Comparison of ENCODE assay signal across 15 cellular contexts in the genomic region with DNA sequence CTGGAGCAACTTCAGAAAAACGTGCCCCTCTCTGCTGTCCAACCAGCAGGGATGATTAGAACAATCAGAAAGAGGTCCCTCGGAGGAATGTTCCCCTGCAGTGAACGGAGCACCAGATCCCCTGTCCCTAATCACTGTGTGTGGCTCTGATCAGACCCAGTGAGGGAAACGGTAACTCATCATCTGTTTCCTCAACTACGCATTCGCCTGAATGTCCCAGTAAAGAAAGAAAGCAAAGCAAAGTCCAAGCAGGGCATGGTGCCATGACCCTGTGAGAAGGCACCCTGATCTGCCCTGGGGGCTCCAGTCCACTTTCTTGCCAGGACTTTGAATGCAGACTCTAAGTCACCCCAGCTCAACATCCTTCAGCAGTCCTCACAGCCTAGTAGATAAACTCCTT.
A peak's percentile ranks its signal among the peaks of the same experiment; 100 is the strongest.
DNase-seq lines count a peak whose midpoint lies in the region; ATAC-seq, FAIRE-seq and TF ChIP-seq lines count a peak whose summit lies in the region.
"Had no signal": no experiment of that assay in that cellular context is flagged by ENCODE, and none has a peak within 500 bp of the region (broad histone marks: within the 10 kb centered on the region; RNA-seq: fewer than 3 reads in every experiment).

No MANE protein-coding gene starts in this region.

- no peaks in the 10 kb centered on the region for H3K79me2 ChIP-seq in astrocyte (ENCODE audit: insufficient read depth, low read length)

- no peak for TF ChIP-seq CTCF in astrocyte (IDR thresholded peaks at IDR 0.05; ENCODE audit: insufficient read depth, low read depth, low read length)

- no peaks in the 10 kb centered on the region for H3K36me3 Mint-ChIP-seq in astrocyte (ENCODE audit: low read depth, unreplicated experiment)
- no peaks in the 10 kb centered on the region for H3K36me3 Mint-ChIP-seq in stimulated activated memory B cell treated with anti-CD40 and anti-IgM and Interleukin-4, amounts not matched to agents 10 μg/mL and 1 μg/mL and 100 μg/mL, for 72 hours
- H3K36me3 Mint-ChIP-seq: activated naive CD8-positive, alpha-beta T cell treated with anti-CD3 and anti-CD28 coated beads, Interleukin-2, amount 10 ng/mL, durations not matched to agents 7 days and 5 days; CD8-positive, alpha-beta T cell; natural killer cell had no signal

- ATAC-seq in left ventricle myocardium superior (peak; percentile 6), GM19452 (IDR thresholded peaks at IDR 0.05; ENCODE audit: unreplicated experiment) (no peak), HG03139 (IDR thresholded peaks at IDR 0.05; ENCODE audit: unreplicated experiment) (no peak)
- no peak for ATAC-seq in stimulated activated memory B cell treated with anti-CD40 and anti-IgM and Interleukin-4, amounts not matched to agents 10 μg/mL and 1 μg/mL and 100 μg/mL, for 72 hours
- ATAC-seq: activated CD4-positive, alpha-beta T cell treated with anti-CD3 and anti-CD28 coated beads for 36 hours; CD8-positive, alpha-beta T cell; natural killer cell had no signal

- peaks cover 11% of the 10 kb centered on the region for H3K27me3 Mint-ChIP-seq in astrocyte (ENCODE audit: low read depth, unreplicated experiment)
- H3K27me3 Mint-ChIP-seq in stimulated activated memory B cell treated with anti-CD40 and anti-IgM and Interleukin-4, amounts not matched to agents 10 μg/mL and 1 μg/mL and 100 μg/mL, for 72 hours, result peaks cover 60% of the 10 kb centered on the region

- intact Hi-C loops in left ventricle myocardium superior (cut with micrococcal nuclease), result no loop called here

- H3K4me1 ChIP-seq in astrocyte (ENCODE audit: insufficient read depth, low read length), result no peaks in the 10 kb centered on the region
- H3K4me1 ChIP-seq in rectal smooth muscle tissue (ENCODE audit: control insufficient read depth, insufficient read depth, low read length), result peaks cover 3% of the 10 kb centered on the region

- H3K4me1 Mint-ChIP-seq in astrocyte (ENCODE audit: low read depth, unreplicated experiment), result peaks cover 8% of the 10 kb centered on the region
- H3K4me1 Mint-ChIP-seq in stimulated activated memory B cell treated with anti-CD40 and anti-IgM and Interleukin-4, amounts not matched to agents 10 μg/mL and 1 μg/mL and 100 μg/mL, for 72 hours, result no peaks in the 10 kb centered on the region
- H3K4me1 Mint-ChIP-seq: natural killer cell had no signal

- H3K4me3 ChIP-seq in astrocyte (ENCODE audit: insufficient read depth, low read depth, low read length), result no peak overlapping the region
- H3K4me3 ChIP-seq in rectal smooth muscle tissue (ENCODE audit: low read length), result peak overlapping the region; percentile 51
- H3K4me3 ChIP-seq: MG63 had no signal

- no peak overlapping the region for H3K4me2 ChIP-seq in astrocyte (ENCODE audit: low read length)

- H3K27ac ChIP-seq in astrocyte (ENCODE audit: low read depth, low read length), result no peak overlapping the region
- H3K27ac ChIP-seq in rectal smooth muscle tissue (ENCODE audit: low read depth, low read length), result peak overlapping the region; percentile 35

- H3K36me3 ChIP-seq in astrocyte (ENCODE audit: insufficient read depth, low read length), result no peaks in the 10 kb centered on the region
- H3K36me3 ChIP-seq in rectal smooth muscle tissue (ENCODE audit: control insufficient read depth, insufficient read depth, low read length), result no peaks in the 10 kb centered on the region
- H3K36me3 ChIP-seq: MG63 had no signal

- H3K27me3 ChIP-seq in astrocyte (ENCODE audit: insufficient read depth, low read length), result no peaks in the 10 kb centered on the region
- H3K27me3 ChIP-seq in rectal smooth muscle tissue (ENCODE audit: control insufficient read depth, insufficient read depth, low read length), result no peaks in the 10 kb centered on the region

- no peaks in the 10 kb centered on the region for H4K20me1 ChIP-seq in astrocyte (ENCODE audit: insufficient read depth, low read length)

- no peaks in the 10 kb centered on the region for H3K9me3 ChIP-seq in astrocyte (ENCODE audit: insufficient read depth, low read depth, low read length)
- H3K9me3 ChIP-seq: MG63 had no signal

- H2AFZ ChIP-seq in astrocyte (ENCODE audit: low read depth, low read length), result peak overlapping the region; percentile 55

- no peaks in the 10 kb centered on the region for H3K9me3 Mint-ChIP-seq in astrocyte (ENCODE audit: unreplicated experiment)
- no peaks in the 10 kb centered on the region for H3K9me3 Mint-ChIP-seq in stimulated activated memory B cell treated with anti-CD40 and anti-IgM and Interleukin-4, amounts not matched to agents 10 μg/mL and 1 μg/mL and 100 μg/mL, for 72 hours
- H3K9me3 Mint-ChIP-seq: activated naive CD8-positive, alpha-beta T cell treated with anti-CD3 and anti-CD28 coated beads, Interleukin-2, amount 10 ng/mL, durations not matched to agents 7 days and 5 days; activated T-cell treated with anti-CD3 and anti-CD28 coated beads, Interleukin-2, amount 50 U/mL, for 24 hours; CD8-positive, alpha-beta T cell; natural killer cell had no signal

- DNase-seq in astrocyte (ENCODE audit: low read depth), result no peak
- no peak for DNase-seq in left ventricle myocardium superior
- no peak for DNase-seq in NCI-H1092 (lab: John Stamatoyannopoulos, UW)
- DNase-seq: activated CD4-positive, alpha-beta T cell treated with anti-CD3 and anti-CD28 coated beads for 36 hours; activated naive CD8-positive, alpha-beta T cell treated with anti-CD3 and anti-CD28 coated beads, Interleukin-2, amount 10 ng/mL, durations not matched to agents 7 days and 5 days; activated T-cell treated with anti-CD3 and anti-CD28 coated beads, Interleukin-2, amount 50 U/mL, for 24 hours; CD8-positive, alpha-beta T cell; natural killer cell; NCI-H2029 had no signal

- no peak overlapping the region for H3K9ac ChIP-seq in astrocyte (ENCODE audit: low read length)
- H3K9ac ChIP-seq in rectal smooth muscle tissue (ENCODE audit: low read length), result no peak overlapping the region

- H3K27ac Mint-ChIP-seq in astrocyte (ENCODE audit: unreplicated experiment), result no peak overlapping the region
- no peak overlapping the region for H3K27ac Mint-ChIP-seq in stimulated activated memory B cell treated with anti-CD40 and anti-IgM and Interleukin-4, amounts not matched to agents 10 μg/mL and 1 μg/mL and 100 μg/mL, for 72 hours
- H3K27ac Mint-ChIP-seq: activated CD4-positive, alpha-beta T cell treated with anti-CD3 and anti-CD28 coated beads for 36 hours; activated naive CD8-positive, alpha-beta T cell treated with anti-CD3 and anti-CD28 coated beads, Interleukin-2, amount 10 ng/mL, durations not matched to agents 7 days and 5 days; activated T-cell treated with anti-CD3 and anti-CD28 coated beads, Interleukin-2, amount 50 U/mL, for 24 hours; CD8-positive, alpha-beta T cell; natural killer cell had no signal

- no peak for FAIRE-seq in astrocyte (lab: Jason Lieb, UNC)
- FAIRE-seq: GM12891 had no signal

- no peak overlapping the region for H3K4me3 Mint-ChIP-seq in astrocyte (ENCODE audit: unreplicated experiment)
- H3K4me3 Mint-ChIP-seq in stimulated activated memory B cell treated with anti-CD40 and anti-IgM and Interleukin-4, amounts not matched to agents 10 μg/mL and 1 μg/mL and 100 μg/mL, for 72 hours, result no peak overlapping the region
- H3K4me3 Mint-ChIP-seq: activated CD4-positive, alpha-beta T cell treated with anti-CD3 and anti-CD28 coated beads for 36 hours; activated T-cell treated with anti-CD3 and anti-CD28 coated beads, Interleukin-2, amount 50 U/mL, for 24 hours; CD8-positive, alpha-beta T cell; natural killer cell had no signal
